16 cellular contexts compared by ENCODE assay signal in genomic region chr17:2503627-2504026, GRCh38. TPM values are rescaled to one million over a fixed set of nuclear protein-coding genes. Genes with fewer than 3 reads are reported as not detected.
A peak's percentile ranks its signal among the peaks of the same experiment; 100 is the strongest.
DNase-seq lines count a peak whose midpoint lies in the region; ATAC-seq, FAIRE-seq and TF ChIP-seq lines count a peak whose summit lies in the region.
"Had no signal": no experiment of that assay in that cellular context is flagged by ENCODE, and none has a peak within 500 bp of the region (broad histone marks: within the 10 kb centered on the region; RNA-seq: fewer than 3 reads in every experiment).

No MANE protein-coding gene starts in this region.

- no peaks in the 10 kb centered on the region for H3K4me1 ChIP-seq in SK-N-SH (ENCODE audit: control insufficient read depth in 1 of 2, insufficient read depth in 2 of 2, low read depth in 1 of 2, low read length in 1 of 2)

- peaks cover 56% of the 10 kb centered on the region for H3K79me2 ChIP-seq in SK-N-SH (ENCODE audit: insufficient read depth)

- no peak for TF ChIP-seq EP300 in SK-N-SH (IDR thresholded peaks at IDR 0.05; ENCODE audit: borderline replicate concordance in 1 of 2, low read depth in 1 of 2, low read length in 1 of 2)

- H3K9me3 ChIP-seq in SK-N-SH, result no peaks in the 10 kb centered on the region

- no peak for DNase-seq in SK-N-SH
- no peak for DNase-seq in RCC 7860 (ENCODE audit: low spot score)
- DNase-seq in AG08396 (ENCODE audit: low spot score), result no peak
- DNase-seq in middle frontal gyrus (ENCODE audit: extremely low spot score, low spot score), result no peak
- DNase-seq in chondrocyte (ENCODE audit: low spot score), result no peak
- DNase-seq: ACHN; C1 segment of cervical spinal cord; Calu3; CD4-positive, alpha-beta T cell; DMS 273 treated with DMSO at 0.1 percent for 48 hours; H9 had no signal

- FAIRE-seq in RCC 7860 (lab: Jason Lieb, UNC) (peak; percentile 34), islet of Langerhans (lab: Jason Lieb, UNC) (peak; percentile 27)

- peaks cover 10% of the 10 kb centered on the region for H3K4me1 Mint-ChIP-seq in chondrocyte (ENCODE audit: low read depth)
- H3K4me1 Mint-ChIP-seq: GM23338 had no signal

- H3K36me3 Mint-ChIP-seq in chondrocyte (ENCODE audit: low read depth), result peaks cover 5% of the 10 kb centered on the region

- CTCF ChIA-PET in SK-N-SH (lab: Yijun Ruan, JAX), result no interaction called here

- 82% methylated on average over 5 of the region's 5 CpGs for WGBS in SK-N-SH (ENCODE audit: low lambda C conversion rate)

- TF ChIP-seq CTCF in SK-N-SH (IDR thresholded peaks at IDR 0.05), result no peak
- no peak for TF ChIP-seq CTCF in chondrocyte (IDR thresholded peaks at IDR 0.05)

- peaks cover 3% of the 10 kb centered on the region for H3K9me3 Mint-ChIP-seq in chondrocyte (ENCODE audit: low read depth)
- H3K9me3 Mint-ChIP-seq: CD4-positive, alpha-beta T cell had no signal

- no peak for TF ChIP-seq RAD21 in SK-N-SH (IDR thresholded peaks at IDR 0.05; ENCODE audit: low read length)

- no peak overlapping the region for H3K4me3 Mint-ChIP-seq in chondrocyte (ENCODE audit: unreplicated experiment)
- H3K4me3 Mint-ChIP-seq: B cell; CD4-positive, alpha-beta T cell; GM23338; H9 had no signal

- H4K20me1 ChIP-seq in SK-N-SH (ENCODE audit: insufficient read depth), result 0 out of 2 replicates have a peak, but pooled peaks cover 3% of the 10 kb centered on the region

- H3K27me3 Mint-ChIP-seq in chondrocyte (ENCODE audit: low read depth), result no peaks in the 10 kb centered on the region
- H3K27me3 Mint-ChIP-seq: B cell; CD4-positive, alpha-beta T cell had no signal

- H3K27ac Mint-ChIP-seq in chondrocyte (ENCODE audit: unreplicated experiment), result no peak overlapping the region
- H3K27ac Mint-ChIP-seq: B cell; CD4-positive, alpha-beta T cell; GM23338; H9 had no signal

- no peaks in the 10 kb centered on the region for H3K9me2 ChIP-seq in SK-N-SH

- H3F3A ChIP-seq in SK-N-SH (replicated peaks; ENCODE audit: insufficient read depth), result peaks cover 6% of the 10 kb centered on the region

- POLR2A ChIA-PET in SK-N-SH (lab: Yijun Ruan, JAX), result no interaction called here

- no peak for ATAC-seq in SK-N-SH treated with all-trans-retinoic acid at 6 μM for 48 hours
- ATAC-seq: GM23338 had no signal

- no peak overlapping the region for H3K27ac ChIP-seq in SK-N-SH (ENCODE audit: low read depth in 2 of 2, low read length in 1 of 2)
- H3K27ac ChIP-seq: 22Rv1 had no signal

- no peak overlapping the region for H3K4me3 ChIP-seq in SK-N-SH (ENCODE audit: low read depth in 2 of 2, low read length in 1 of 2)
- H3K4me3 ChIP-seq: GM23338 had no signal

- H3K36me3 ChIP-seq in SK-N-SH (replicated peaks in 1 of 2; ENCODE audit: control insufficient read depth in 1 of 2, insufficient read depth in 2 of 2, low read length in 1 of 2), result peaks cover 0 to 7% of the 10 kb centered on the region in 2 experiments

- no peak overlapping the region for H3K4me2 ChIP-seq in SK-N-SH
- H3K4me2 ChIP-seq: GM23338 had no signal

- H3K9ac ChIP-seq in SK-N-SH, result no peak overlapping the region

- no peaks in the 10 kb centered on the region for H3K27me3 ChIP-seq in SK-N-SH (ENCODE audit: insufficient read depth)

- H2AFZ ChIP-seq in SK-N-SH (ENCODE audit: low read depth), result no peak overlapping the region
- H2AFZ ChIP-seq: GM23338 had no signal

TF ChIP-seq in SK-N-SH treated with all-trans-retinoic acid at 6 μM for 48 hours, 23 proteins besides CTCF, POLR2A, EP300 and RAD21:
- TF ChIP-seq ZNF8 (CRISPR knock-in tag; IDR thresholded peaks at IDR 0.05), result peak; percentile 99
- TF ChIP-seq PPARA (CRISPR knock-in tag; IDR thresholded peaks at IDR 0.05; ENCODE audit: borderline replicate concordance), result no peak
- TF ChIP-seq SNAI2 (CRISPR knock-in tag; IDR thresholded peaks at IDR 0.05), result no peak
- no peak for TF ChIP-seq ISL1 (CRISPR knock-in tag; IDR thresholded peaks at IDR 0.05)
TF ChIP-seq in SK-N-SH treated with all-trans-retinoic acid at 6 μM for 48 hours: peak in this region for 1.

TF ChIP-seq in SK-N-SH, 30 proteins besides CTCF, POLR2A, EP300 and RAD21:
- TF ChIP-seq YY1 (IDR thresholded peaks at IDR 0.05; ENCODE audit: low read depth) (no peak), TCF12 (IDR thresholded peaks at IDR 0.05) (no peak), MEF2A (IDR thresholded peaks at IDR 0.05; ENCODE audit: borderline replicate concordance, low read depth) (no peak), EZH2phosphoT487 (IDR thresholded peaks at IDR 0.05; ENCODE audit: borderline replicate concordance, low read depth) (no peak), RCOR1 (IDR thresholded peaks at IDR 0.05; ENCODE audit: low read length) (no peak), ELF1 (IDR thresholded peaks at IDR 0.05) (no peak), MXI1 (IDR thresholded peaks at IDR 0.05; ENCODE audit: low read depth, low read length) (no peak), CHD2 (IDR thresholded peaks at IDR 0.05; ENCODE audit: low read length, partially characterized antibody) (no peak), NRF1 (IDR thresholded peaks at IDR 0.05; ENCODE audit: low read depth, low read length) (no peak), TAF1 (IDR thresholded peaks at IDR 0.05; ENCODE audit: borderline replicate concordance, low read depth, low read length) (no peak), REST (IDR thresholded peaks at IDR 0.05; ENCODE audit: low read depth, low read length) (no peak), GATA2 (CRISPR knock-in tag; IDR thresholded peaks at IDR 0.05) (no peak), IRF3 (IDR thresholded peaks at IDR 0.05; ENCODE audit: low read depth, low read length) (no peak)
- TF ChIP-seq, protein P1, sequence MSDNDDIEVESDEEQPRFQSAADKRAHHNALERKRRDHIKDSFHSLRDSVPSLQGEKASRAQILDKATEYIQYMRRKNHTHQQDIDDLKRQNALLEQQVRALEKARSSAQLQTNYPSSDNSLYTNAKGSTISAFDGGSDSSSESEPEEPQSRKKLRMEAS (IDR thresholded peaks at IDR 0.05; ENCODE audit: low read depth), result no peak
- TF ChIP-seq, protein P2, sequence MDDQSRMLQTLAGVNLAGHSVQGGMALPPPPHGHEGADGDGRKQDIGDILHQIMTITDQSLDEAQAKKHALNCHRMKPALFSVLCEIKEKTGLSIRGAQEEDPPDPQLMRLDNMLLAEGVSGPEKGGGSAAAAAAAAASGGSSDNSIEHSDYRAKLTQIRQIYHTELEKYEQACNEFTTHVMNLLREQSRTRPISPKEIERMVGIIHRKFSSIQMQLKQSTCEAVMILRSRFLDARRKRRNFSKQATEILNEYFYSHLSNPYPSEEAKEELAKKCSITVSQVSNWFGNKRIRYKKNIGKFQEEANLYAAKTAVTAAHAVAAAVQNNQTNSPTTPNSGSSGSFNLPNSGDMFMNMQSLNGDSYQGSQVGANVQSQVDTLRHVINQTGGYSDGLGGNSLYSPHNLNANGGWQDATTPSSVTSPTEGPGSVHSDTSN (IDR thresholded peaks at IDR 0.05), result no peak

RNA-seq across cellular contexts. Expression of gene METTL16, which starts 8.1 kb away (rescaled TPM):
- polyA plus RNA-seq in SK-N-SH (2012; rRNA removed), result 8.1 and 10.3 TPM in 2 replicates
- polyA plus RNA-seq in SK-N-SH (2012; cell fraction: cytosol; rRNA removed), result 8.8 and 10.3 TPM in 2 replicates
- polyA plus RNA-seq in SK-N-SH (2012; cell fraction: nucleus; rRNA removed), result 10.3 and 11.8 TPM in 2 replicates
- 18.0 to 23.2 TPM (median 21.2 TPM) in 3 replicates for total RNA-seq in chondrocyte
